In genomic region chr4:8235224-8235623, GRCh38 we compare ENCODE assay signal across 20 cellular contexts. TPM values are rescaled to one million over a fixed set of nuclear protein-coding genes. Genes with fewer than 3 reads are reported as not detected.
DNase-seq lines count a peak whose midpoint lies in the region; ATAC-seq and TF ChIP-seq lines count a peak whose summit lies in the region.
"Had no signal": no experiment of that assay in that cellular context is flagged by ENCODE, and none has a peak within 500 bp of the region (broad histone marks: within the 10 kb centered on the region; RNA-seq: fewer than 3 reads in every experiment).

No MANE protein-coding gene starts in this region.

- H3K4me3 Mint-ChIP-seq in stimulated activated naive CD8-positive, alpha-beta T cell treated with anti-CD3 and anti-CD28 coated beads, Interleukin-15, amount 100 ng/mL, for 72 hours: no peak overlapping the region

- no peak overlapping the region for H3K9ac ChIP-seq in OCI-LY1 (ENCODE audit: low read length)

- H3K79me2 ChIP-seq in OCI-LY1 (ENCODE audit: insufficient read depth, low read length) (peaks cover 10% of the 10 kb centered on the region), osteoblast (ENCODE audit: insufficient read depth, low read length) (no peaks in the 10 kb centered on the region)

- TF ChIP-seq CTCF in OCI-LY1 (IDR thresholded peaks at IDR 0.05; ENCODE audit: low read length): no peak
- no peak for TF ChIP-seq CTCF in osteoblast (IDR thresholded peaks at IDR 0.05; ENCODE audit: extremely low read depth, low read depth, low read length)
- TF ChIP-seq CTCF in GM10248 (IDR thresholded peaks at IDR 0.05; ENCODE audit: control extremely low read depth, extremely low read depth, low read depth, missing control alignments): no peak

- no peaks in the 10 kb centered on the region for H3F3A ChIP-seq in OCI-LY1 (ENCODE audit: insufficient read depth, low read length)

- H3K9me3 Mint-ChIP-seq in stimulated activated naive CD8-positive, alpha-beta T cell treated with anti-CD3 and anti-CD28 coated beads, Interleukin-15, amount 100 ng/mL, for 72 hours: no peaks in the 10 kb centered on the region

- H3K4me3 ChIP-seq in OCI-LY1 (ENCODE audit: low read depth, low read length, poor library complexity, severe bottlenecking) (peak overlapping the region; percentile 19), osteoblast (ENCODE audit: insufficient read depth, low read length) (no peak overlapping the region)

- POLR2A ChIA-PET in GM10248 (lab: Yijun Ruan, JAX): interaction anchor here (0.6 kb wide), 1 partner anchor 205 kb away, joined by 3 read pairs; the partner anchor contains the start of genes ACOX3 and TRMT44

- H3K36me3 ChIP-seq in OCI-LY1 (ENCODE audit: insufficient read depth, low read length): peaks cover 85% of the 10 kb centered on the region
- H3K36me3 ChIP-seq in osteoblast (ENCODE audit: insufficient read depth, low read length): peaks cover 14% of the 10 kb centered on the region

- no peaks in the 10 kb centered on the region for H4K20me1 ChIP-seq in OCI-LY1 (ENCODE audit: insufficient read depth, low read length)
- no peaks in the 10 kb centered on the region for H4K20me1 ChIP-seq in osteoblast (ENCODE audit: insufficient read depth, low read length)

- peak overlapping the region; percentile 77 for H3K27ac ChIP-seq in OCI-LY1 (ENCODE audit: low read depth, low read length, poor library complexity, severe bottlenecking)
- H3K27ac ChIP-seq in osteoblast (ENCODE audit: low read depth, low read length): no peak overlapping the region

- DNase-seq in NCI-H1417 (lab: John Stamatoyannopoulos, UW) (peak in 2 of 3 experiments; percentile 41 to 64), NCI-H1417 treated with DMSO at 0.1 percent for 48 hours (lab: John Stamatoyannopoulos, UW) (no peak), NCI-H146 treated with DMSO at 0.1 percent for 48 hours (lab: John Stamatoyannopoulos, UW; ENCODE audit: unreplicated experiment) (peak; percentile 22), osteoblast (ENCODE audit: insufficient read length, low spot score, missing footprints) (peak; percentile 71), GM10248 (ENCODE audit: extremely low spot score) (no peak)
- no peak for DNase-seq in stimulated activated naive CD8-positive, alpha-beta T cell treated with anti-CD3 and anti-CD28 coated beads, Interleukin-15, amount 100 ng/mL, for 72 hours
- DNase-seq: 8988T, C1 segment of cervical spinal cord, COR-L47, DMS153, GDM1, KG1, NCI-H1436 treated with DMSO at 0.1 percent for 48 hours, NCI-H2171, NCI-H526, SIG-M5, T-helper 2 cell had no signal

- H3K4me2 ChIP-seq in OCI-LY1 (ENCODE audit: low read length) (peak overlapping the region; percentile 26; the same call in 1 of the 2 replicates), osteoblast (ENCODE audit: insufficient read depth, low read length) (no peak overlapping the region)

- H3K27me3 ChIP-seq in OCI-LY1 (ENCODE audit: insufficient read depth, low read length) (no peaks in the 10 kb centered on the region), osteoblast (ENCODE audit: insufficient read depth, low read length) (no peaks in the 10 kb centered on the region)

- no peak overlapping the region for H3K27ac Mint-ChIP-seq in stimulated activated naive CD8-positive, alpha-beta T cell treated with anti-CD3 and anti-CD28 coated beads, Interleukin-15, amount 100 ng/mL, for 72 hours

- ATAC-seq in stimulated activated naive CD8-positive, alpha-beta T cell treated with anti-CD3 and anti-CD28 coated beads, Interleukin-15, amount 100 ng/mL, for 72 hours: no peak
- no peak for ATAC-seq in GM21825 (IDR thresholded peaks at IDR 0.05; ENCODE audit: unreplicated experiment)

- H3K9me3 ChIP-seq in OCI-LY1 (ENCODE audit: low read length): no peaks in the 10 kb centered on the region
- H3K9me3 ChIP-seq in osteoblast (ENCODE audit: low read depth, low read length): no peaks in the 10 kb centered on the region

- CTCF ChIA-PET in GM10248 (lab: Yijun Ruan, JAX): interaction anchor here (1.1 to 3.0 kb wide), 7 partner anchors 10 to 167 kb away, joined by 3 to 13 read pairs (median 5); partner anchors contain the start of gene SH3TC1

- H3K9me2 ChIP-seq in OCI-LY1 (ENCODE audit: low read depth, low read length): no peaks in the 10 kb centered on the region

- peaks cover 4% of the 10 kb centered on the region for H3K4me1 Mint-ChIP-seq in stimulated activated naive CD8-positive, alpha-beta T cell treated with anti-CD3 and anti-CD28 coated beads, Interleukin-15, amount 100 ng/mL, for 72 hours

- no peaks in the 10 kb centered on the region for H3K27me3 Mint-ChIP-seq in stimulated activated naive CD8-positive, alpha-beta T cell treated with anti-CD3 and anti-CD28 coated beads, Interleukin-15, amount 100 ng/mL, for 72 hours

- H3K4me1 ChIP-seq in OCI-LY1 (ENCODE audit: insufficient read depth, low read length, severe bottlenecking) (peaks cover 69% of the 10 kb centered on the region), osteoblast (ENCODE audit: insufficient read depth, low read length) (no peaks in the 10 kb centered on the region)

- H2AFZ ChIP-seq in OCI-LY1 (ENCODE audit: low read length) (no peak overlapping the region), osteoblast (ENCODE audit: low read length) (no peak overlapping the region)

RNA-seq across cellular contexts. Expression of gene HTRA3, which starts 34.3 kb away (rescaled TPM):
- total RNA-seq in osteoblast: 4.0 and 11.5 TPM in 2 replicates
- total RNA-seq: MCF 10A had no signal

RNA-seq across cellular contexts. Expression of gene SH3TC1, which starts 36.1 kb away (rescaled TPM):
- 3.5 and 3.6 TPM in 2 replicates for total RNA-seq in osteoblast

Comparison
In these comparisons a context has a peak if more than half of its experiments do, and no peak if none do; other contexts are left out.
1. DNase-seq: peak in NCI-H1417 (2 of 3), NCI-H146 treated with DMSO at 0.1 percent for 48 hours (single experiment) and osteoblast (single experiment); none in NCI-H1417 treated with DMSO at 0.1 percent for 48 hours (single experiment), stimulated activated naive CD8-positive, alpha-beta T cell treated with anti-CD3 and anti-CD28 coated beads, Interleukin-15, amount 100 ng/mL, for 72 hours (0 of 2) and GM10248 (single experiment).